10 cellular contexts compared by ENCODE assay signal in the genomic region with DNA sequence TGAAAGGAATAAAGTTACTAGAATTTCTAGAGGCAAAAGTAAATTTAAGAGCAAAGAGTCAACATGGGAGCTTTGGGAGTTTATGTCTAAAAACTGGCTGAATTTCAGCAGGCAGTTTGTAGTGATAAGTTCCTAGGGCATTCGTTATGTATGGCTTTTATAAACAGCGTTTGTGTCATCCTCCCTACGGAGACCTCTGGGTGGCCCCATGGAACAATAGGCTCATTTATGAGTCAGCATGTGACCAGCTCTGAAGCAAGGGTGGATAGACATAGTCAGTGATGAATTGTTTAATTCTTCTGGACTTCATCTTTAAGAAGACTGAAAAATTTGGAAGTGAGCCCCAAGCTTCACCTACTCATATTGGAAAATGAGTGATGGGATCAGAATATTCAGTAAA. TPM values are rescaled to one million over a fixed set of nuclear protein-coding genes. Genes with fewer than 3 reads are reported as not detected.
DNase-seq lines count a peak whose midpoint lies in the region; ATAC-seq, FAIRE-seq and TF ChIP-seq lines count a peak whose summit lies in the region.
"Had no signal": no experiment of that assay in that cellular context is flagged by ENCODE, and none has a peak within 500 bp of the region (broad histone marks: within the 10 kb centered on the region; RNA-seq: fewer than 3 reads in every experiment).

No MANE protein-coding gene starts in this region.

- H3K36me3 ChIP-seq in GM23248 (ENCODE audit: low read depth) = no peaks in the 10 kb centered on the region
- H3K36me3 ChIP-seq in endothelial cell of umbilical vein (ENCODE audit: control insufficient read depth in 2 of 2, extremely low read depth in 1 of 2, insufficient read depth in 2 of 2, low read length in 2 of 2) = no peaks in the 10 kb centered on the region
- H3K36me3 ChIP-seq in ovary = no peaks in the 10 kb centered on the region
- H3K36me3 ChIP-seq: colonic mucosa had no signal

- FAIRE-seq in endothelial cell of umbilical vein (lab: Jason Lieb, UNC) (peak; percentile 84), D721Med (lab: Jason Lieb, UNC) (no peak)

- DNase-seq in GM23248 (peak; percentile 83), OCI-M1 (lab: John Stamatoyannopoulos, UW) (peak; percentile 92), endothelial cell of umbilical vein (ENCODE audit: low read depth, low spot score) (peak; percentile 92), nucleus accumbens (lab: John Stamatoyannopoulos, UW) (peak in 47 of 56 donors; percentile 1 to 74 (median 46)), GM10248 (ENCODE audit: extremely low spot score) (no peak), D721Med (ENCODE audit: insufficient read length, low spot score) (no peak), ovary (no peak)
- DNase-seq: colonic mucosa had no signal

- no peaks in the 10 kb centered on the region for H3F3A ChIP-seq in GM23248 (ENCODE audit: insufficient read depth)

- CTCF ChIA-PET in endothelial cell of umbilical vein (lab: Charles Lee) (interaction anchor here (1.2 to 4.8 kb wide), 4 partner anchors 15 to 121 kb away, joined by 6 to 26 read pairs (median 16); a partner anchor contains a TSS), GM10248 (lab: Yijun Ruan, JAX) (interaction anchor here (0.8 to 4.2 kb wide), 4 partner anchors 12 to 457 kb away, joined by 3 to 16 read pairs (median 4); a partner anchor contains a TSS)

- no peak overlapping the region for H3K4me3 ChIP-seq in GM23248
- H3K4me3 ChIP-seq in endothelial cell of umbilical vein (replicated peaks in 1 of 3; ENCODE audit: insufficient read depth in 1 of 3, low read depth in 1 of 3, low read length in 3 of 3) = no peak overlapping the region
- no peak overlapping the region for H3K4me3 ChIP-seq in ovary
- H3K4me3 ChIP-seq: colonic mucosa had no signal

- H2AFZ ChIP-seq in GM23248 (no peak overlapping the region), endothelial cell of umbilical vein (ENCODE audit: low read depth, low read length) (no peak overlapping the region)

- no peak for TF ChIP-seq EP300 in ovary (IDR thresholded peaks at IDR 0.05)

- TF ChIP-seq CTCF in endothelial cell of umbilical vein (IDR thresholded peaks at IDR 0.05; ENCODE audit: extremely low read depth in 1 of 2, insufficient read depth in 1 of 2, low read depth in 1 of 2, low read length in 2 of 2) (no peak), GM10248 (IDR thresholded peaks at IDR 0.05; ENCODE audit: control extremely low read depth, extremely low read depth, low read depth, missing control alignments) (no peak), D721Med (IDR thresholded peaks at IDR 0.05; ENCODE audit: insufficient read depth, missing control alignments) (no peak), ovary (IDR thresholded peaks at IDR 0.05) (no peak)

- POLR2A ChIA-PET in endothelial cell of umbilical vein (lab: Charles Lee) (no interaction called here), GM10248 (lab: Yijun Ruan, JAX) (no interaction called here)

- no TSS peak for BruUV-seq in endothelial cell of umbilical vein (replicated peaks; lab: Mats Ljungman, UMichigan)

- intact Hi-C loops in endothelial cell of umbilical vein (cut with micrococcal nuclease) = loop anchor here (1.0 kb wide), 2 partner anchors 16 to 37 kb away; a partner anchor contains a TSS
- intact Hi-C loops in ovary (cut with DNase I) = no loop called here

- H3K27me3 ChIP-seq in GM23248 (replicated peaks; ENCODE audit: insufficient read depth) (no peaks in the 10 kb centered on the region), endothelial cell of umbilical vein (ENCODE audit: control insufficient read depth in 2 of 2, insufficient read depth in 2 of 2, low read length in 2 of 2) (no peaks in the 10 kb centered on the region), ovary (no peaks in the 10 kb centered on the region)
- H3K27me3 ChIP-seq: colonic mucosa had no signal

- in situ Hi-C loops in GM23248 (cut with MboI) = no loop called here

- peaks cover 10% of the 10 kb centered on the region; the same call in 1 of the 2 replicates for H3K4me1 ChIP-seq in GM23248 (ENCODE audit: insufficient read depth)
- H3K4me1 ChIP-seq in endothelial cell of umbilical vein (ENCODE audit: control insufficient read depth, extremely low read depth, insufficient read depth, low read length) = peaks cover 23% of the 10 kb centered on the region
- H3K4me1 ChIP-seq in ovary (ENCODE audit: insufficient read depth) = no peaks in the 10 kb centered on the region
- H3K4me1 ChIP-seq: colonic mucosa had no signal

- WGBS in GM23248 (ENCODE audit: low coverage in 1 of 2, low lambda C conversion rate in 2 of 2, missing lambda C conversion rate in 2 of 2), 2 experiments = 21 to 26% methylated on average over 3 of the region's 3 CpGs
- 11 to 21% (median 15%) methylated on average over 3 of the region's 3 CpGs for WGBS in ovary, 3 donors

- no peaks in the 10 kb centered on the region for H3K9me2 ChIP-seq in GM23248 (ENCODE audit: insufficient read depth)

- H3K27ac ChIP-seq in GM23248 (no peak overlapping the region), endothelial cell of umbilical vein (ENCODE audit: insufficient read depth, low read depth, low read length) (peak overlapping the region; percentile 78), ovary (no peak overlapping the region)
- H3K27ac ChIP-seq: colonic mucosa, HL-60 had no signal

- H3K4me2 ChIP-seq in GM23248 (ENCODE audit: unreplicated experiment) (no peak overlapping the region), endothelial cell of umbilical vein (ENCODE audit: insufficient read depth, low read length) (peak overlapping the region; percentile 41)

- H3K9me3 ChIP-seq in GM23248 (ENCODE audit: low read depth) (no peaks in the 10 kb centered on the region), endothelial cell of umbilical vein (replicated peaks; ENCODE audit: control insufficient read depth, insufficient read depth, low read length) (no peaks in the 10 kb centered on the region), ovary (no peaks in the 10 kb centered on the region)
- H3K9me3 ChIP-seq: colonic mucosa had no signal

- ATAC-seq in HG03439 (IDR thresholded peaks at IDR 0.05; ENCODE audit: unreplicated experiment) = no peak

- no peaks in the 10 kb centered on the region for H4K20me1 ChIP-seq in GM23248 (ENCODE audit: insufficient read depth)
- no peaks in the 10 kb centered on the region for H4K20me1 ChIP-seq in endothelial cell of umbilical vein (replicated peaks; ENCODE audit: control insufficient read depth, extremely low read depth, insufficient read depth, low read length)

- H3K9ac ChIP-seq in GM23248 (no peak overlapping the region), endothelial cell of umbilical vein (replicated peaks; ENCODE audit: extremely low read depth, insufficient read depth, low read length) (no peak overlapping the region)

- H3K9me1 ChIP-seq in endothelial cell of umbilical vein (replicated peaks; ENCODE audit: control insufficient read depth, extremely low read depth, insufficient read depth, low read length) = no peaks in the 10 kb centered on the region

- dilution Hi-C loops in endothelial cell of umbilical vein (cut with MboI; ENCODE audit: extremely low pct_ligation_motif_present, low sequenced_read_pairs) = no loop called here

- H3K79me2 ChIP-seq in GM23248 (ENCODE audit: insufficient read depth) (no peaks in the 10 kb centered on the region), endothelial cell of umbilical vein (ENCODE audit: control insufficient read depth, insufficient read depth, low read length) (no peaks in the 10 kb centered on the region)

- TF ChIP-seq POLR2A in endothelial cell of umbilical vein (IDR thresholded peaks at IDR 0.05; ENCODE audit: low read depth, low read length) (no peak), ovary (IDR thresholded peaks at IDR 0.05) (no peak)

TF ChIP-seq in endothelial cell of umbilical vein, 7 proteins besides CTCF, POLR2A, EP300 and RAD21:
- TF ChIP-seq, protein P1, sequence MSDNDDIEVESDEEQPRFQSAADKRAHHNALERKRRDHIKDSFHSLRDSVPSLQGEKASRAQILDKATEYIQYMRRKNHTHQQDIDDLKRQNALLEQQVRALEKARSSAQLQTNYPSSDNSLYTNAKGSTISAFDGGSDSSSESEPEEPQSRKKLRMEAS (IDR thresholded peaks at IDR 0.05; ENCODE audit: insufficient read depth, insufficient read length) = no peak
- TF ChIP-seq GATA2 (IDR thresholded peaks at IDR 0.05; ENCODE audit: insufficient read depth, insufficient read length, low read depth, low read length) (peak; percentile 16), JUN (IDR thresholded peaks at IDR 0.05; ENCODE audit: borderline replicate concordance, insufficient read depth, insufficient read length, low read depth) (peak; percentile 84), FOS (IDR thresholded peaks at IDR 0.05; ENCODE audit: borderline replicate concordance, insufficient read depth, low read length) (peak; percentile 92), EZH2 (IDR thresholded peaks at IDR 0.05; ENCODE audit: borderline replicate concordance, low read depth, low read length, severe bottlenecking) (no peak), POLR2AphosphoS5 (IDR thresholded peaks at IDR 0.05; ENCODE audit: insufficient read depth, low read depth, low read length) (peak; percentile 29), MYC (IDR thresholded peaks at IDR 0.05; ENCODE audit: low read depth, low read length) (no peak)

RNA-seq across cellular contexts. Expression of a gene that starts 37.1 kb away (rescaled TPM):
- total RNA-seq in GM23248 (2014; rRNA removed; shearing (Covaris generic)) = 0.51 and 0.54 TPM in 2 replicates
- polyA plus RNA-seq in GM23248 (2016; fragmentation: Nextera tagmentation; extraction: Ambion mirVana) (2.4 and 4.2 TPM in 2 replicates), endothelial cell of umbilical vein (3.2 and 4.6 TPM in 2 replicates), ovary (10 to 100 TPM; 10.5 to 26.4 TPM)
- total RNA-seq in endothelial cell of umbilical vein (69.5 and 70.5 TPM in 2 replicates), ovary (10 to 100 TPM; 15.5 to 37.4 (median 21.1) TPM)
- 16.4 and 17.7 TPM in 2 replicates for polyA plus RNA-seq in endothelial cell of umbilical vein (2011; cell fraction: cytosol; rRNA removed)
- polyA plus RNA-seq in endothelial cell of umbilical vein (2011; cell fraction: nucleus; rRNA removed) = 7.3 and 11.9 TPM in 2 replicates
- 30.4 and 57.6 TPM in 2 replicates for polyA plus RNA-seq in endothelial cell of umbilical vein (2012)
- 3.1 and 3.4 TPM in 2 replicates for polyA minus RNA-seq in endothelial cell of umbilical vein
- 2.0 TPM for polyA minus RNA-seq in endothelial cell of umbilical vein (2011; cell fraction: cytosol; rRNA and poly(A)+ RNA removed)
- polyA minus RNA-seq in endothelial cell of umbilical vein (2011; cell fraction: nucleus; rRNA and poly(A)+ RNA removed) = 9.8 and 13.8 TPM in 2 replicates

Comparison
In these comparisons a context has a peak if more than half of its experiments do, and no peak if none do; other contexts are left out.
1. DNase-seq: peak in GM23248 (single experiment), OCI-M1 (single experiment), endothelial cell of umbilical vein (single experiment) and nucleus accumbens (47 of 56); none in GM10248 (single experiment), D721Med (single experiment) and ovary (0 of 5).
2. RNA of a gene that starts 37.1 kb away (total RNA-seq): 69.5 to 70.5 TPM in endothelial cell of umbilical vein and 15.5 to 37.4 TPM in ovary; 0.51 to 0.54 TPM in GM23248; every median in the first group is over 10 times any median in the second.